ENCODE assay signal across 22 cellular contexts in the genomic region with DNA sequence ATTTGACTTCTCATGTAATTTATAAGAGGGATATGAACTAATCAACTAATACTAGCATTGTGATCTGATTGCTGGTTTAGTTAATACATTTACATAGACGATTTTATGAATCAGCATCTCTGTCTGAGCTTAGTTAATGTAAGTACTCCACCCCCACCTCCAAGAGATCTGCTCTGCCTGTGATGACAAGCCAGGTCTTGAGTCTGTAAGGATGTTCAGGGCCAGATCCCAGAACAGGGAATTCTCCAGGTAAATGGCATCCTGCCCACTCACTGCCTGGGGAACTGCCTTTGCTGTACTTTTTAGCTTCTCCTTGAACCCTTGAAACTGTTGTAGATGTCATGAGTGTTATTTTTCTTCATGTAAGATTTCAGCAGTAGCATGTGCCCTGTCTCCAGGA.
DNase-seq lines count a peak whose midpoint lies in the region; ATAC-seq, FAIRE-seq and TF ChIP-seq lines count a peak whose summit lies in the region.
"Had no signal": no experiment of that assay in that cellular context is flagged by ENCODE, and none has a peak within 500 bp of the region (broad histone marks: within the 10 kb centered on the region; RNA-seq: fewer than 3 reads in every experiment).

No MANE protein-coding gene starts in this region.

- intact Hi-C loops in head of caudate nucleus (cut with DNase I) (no loop called here), sciatic nerve (cut with DNase I) (no loop called here)
- intact Hi-C loops in activated CD8-positive, alpha-beta T cell treated with anti-CD3 and anti-CD28 coated beads for 36 hours (cut with micrococcal nuclease), result no loop called here

- no peak for ATAC-seq in sciatic nerve
- ATAC-seq in activated CD8-positive, alpha-beta T cell treated with anti-CD3 and anti-CD28 coated beads for 36 hours, result no peak
- ATAC-seq: CD8-positive, alpha-beta T cell had no signal

- no peaks in the 10 kb centered on the region for H3K36me3 Mint-ChIP-seq in activated naive CD8-positive, alpha-beta T cell treated with anti-CD3 and anti-CD28 coated beads for 36 hours
- no peaks in the 10 kb centered on the region for H3K36me3 Mint-ChIP-seq in activated CD8-positive, alpha-beta T cell treated with anti-CD3 and anti-CD28 coated beads for 36 hours (ENCODE audit: low read depth)
- H3K36me3 Mint-ChIP-seq: CD14-positive monocyte; CD4-positive, CD25-positive, alpha-beta regulatory T cell; CD8-positive, alpha-beta T cell had no signal

- POLR2A ChIA-PET in activated CD8-positive, alpha-beta T cell treated with anti-CD3 and anti-CD28 coated beads for 36 hours (lab: Charles Lee), result no interaction called here

- H3K4me1 Mint-ChIP-seq in activated naive CD8-positive, alpha-beta T cell treated with anti-CD3 and anti-CD28 coated beads for 36 hours, result no peaks in the 10 kb centered on the region
- H3K4me1 Mint-ChIP-seq in activated CD8-positive, alpha-beta T cell treated with anti-CD3 and anti-CD28 coated beads for 36 hours (ENCODE audit: low read depth), result no peaks in the 10 kb centered on the region
- H3K4me1 Mint-ChIP-seq: CD14-positive monocyte; CD4-positive, CD25-positive, alpha-beta regulatory T cell had no signal

- no peak overlapping the region for H3K27ac Mint-ChIP-seq in activated naive CD8-positive, alpha-beta T cell treated with anti-CD3 and anti-CD28 coated beads for 36 hours
- no peak overlapping the region for H3K27ac Mint-ChIP-seq in activated CD8-positive, alpha-beta T cell treated with anti-CD3 and anti-CD28 coated beads for 36 hours
- H3K27ac Mint-ChIP-seq: CD14-positive monocyte; CD4-positive, CD25-positive, alpha-beta regulatory T cell; CD8-positive, alpha-beta T cell had no signal

- H3K4me3 Mint-ChIP-seq in activated naive CD8-positive, alpha-beta T cell treated with anti-CD3 and anti-CD28 coated beads for 36 hours, result no peak overlapping the region
- no peak overlapping the region for H3K4me3 Mint-ChIP-seq in activated CD8-positive, alpha-beta T cell treated with anti-CD3 and anti-CD28 coated beads for 36 hours
- H3K4me3 Mint-ChIP-seq: CD14-positive monocyte; CD4-positive, CD25-positive, alpha-beta regulatory T cell; CD8-positive, alpha-beta T cell had no signal

- H3K9me3 Mint-ChIP-seq in activated naive CD8-positive, alpha-beta T cell treated with anti-CD3 and anti-CD28 coated beads for 36 hours, result peaks cover 16% of the 10 kb centered on the region
- H3K9me3 Mint-ChIP-seq in activated CD8-positive, alpha-beta T cell treated with anti-CD3 and anti-CD28 coated beads for 36 hours, result peaks cover 16% of the 10 kb centered on the region

- CTCF ChIA-PET in activated CD8-positive, alpha-beta T cell treated with anti-CD3 and anti-CD28 coated beads for 36 hours (lab: Charles Lee), result no interaction called here

- DNase-seq in bronchial epithelial cell (ENCODE audit: low read depth) (peak; percentile 0), head of caudate nucleus (peak in 22 of 42 donors; percentile 3 to 70 (median 28)), sciatic nerve (ENCODE audit: low spot score) (no peak)
- DNase-seq in activated naive CD8-positive, alpha-beta T cell treated with anti-CD3 and anti-CD28 coated beads for 36 hours, result no peak
- no peak for DNase-seq in activated CD8-positive, alpha-beta T cell treated with anti-CD3 and anti-CD28 coated beads for 36 hours
- DNase-seq: 8988T; ACHN; BE2C; C1 segment of cervical spinal cord; Caco-2; Calu3; CD4-positive, CD25-positive, alpha-beta regulatory T cell; CD8-positive, alpha-beta T cell; DMS79 treated with DMSO at 0.1 percent for 48 hours; GF-D8 had no signal

- no peaks in the 10 kb centered on the region for H3K36me3 ChIP-seq in bronchial epithelial cell (ENCODE audit: control insufficient read depth, insufficient read depth, low read length)
- H3K36me3 ChIP-seq: BE2C, BLaER1 had no signal

- no peak for FAIRE-seq in bronchial epithelial cell (lab: Jason Lieb, UNC)
- FAIRE-seq: A204.1, D721Med, G401.6, GM12891, GM18507 had no signal

- no peak for TF ChIP-seq CTCF in bronchial epithelial cell (IDR thresholded peaks at IDR 0.05; ENCODE audit: insufficient read depth, low read length, severe bottlenecking)
- no peak for TF ChIP-seq CTCF in activated CD8-positive, alpha-beta T cell treated with anti-CD3 and anti-CD28 coated beads for 36 hours (IDR thresholded peaks at IDR 0.05)

- H3K27me3 ChIP-seq in bronchial epithelial cell (ENCODE audit: control insufficient read depth, insufficient read depth, low read length), result no peaks in the 10 kb centered on the region
- H3K27me3 ChIP-seq: BLaER1 had no signal

- no peak overlapping the region for H3K4me3 ChIP-seq in bronchial epithelial cell (ENCODE audit: low read depth, low read length)
- H3K4me3 ChIP-seq: BLaER1 had no signal

- H3K27me3 Mint-ChIP-seq in activated naive CD8-positive, alpha-beta T cell treated with anti-CD3 and anti-CD28 coated beads for 36 hours, result peaks cover 8% of the 10 kb centered on the region
- peaks cover 7% of the 10 kb centered on the region for H3K27me3 Mint-ChIP-seq in activated CD8-positive, alpha-beta T cell treated with anti-CD3 and anti-CD28 coated beads for 36 hours

Comparison
In these comparisons a context has a peak if more than half of its experiments do, and no peak if none do; other contexts are left out.
1. DNase-seq: peak in bronchial epithelial cell (single experiment) and head of caudate nucleus (22 of 42); none in activated naive CD8-positive, alpha-beta T cell treated with anti-CD3 and anti-CD28 coated beads for 36 hours (single experiment), sciatic nerve (single experiment) and activated CD8-positive, alpha-beta T cell treated with anti-CD3 and anti-CD28 coated beads for 36 hours (single experiment).